Comparison of ENCODE assay signal across 23 cellular contexts in the genomic region with DNA sequence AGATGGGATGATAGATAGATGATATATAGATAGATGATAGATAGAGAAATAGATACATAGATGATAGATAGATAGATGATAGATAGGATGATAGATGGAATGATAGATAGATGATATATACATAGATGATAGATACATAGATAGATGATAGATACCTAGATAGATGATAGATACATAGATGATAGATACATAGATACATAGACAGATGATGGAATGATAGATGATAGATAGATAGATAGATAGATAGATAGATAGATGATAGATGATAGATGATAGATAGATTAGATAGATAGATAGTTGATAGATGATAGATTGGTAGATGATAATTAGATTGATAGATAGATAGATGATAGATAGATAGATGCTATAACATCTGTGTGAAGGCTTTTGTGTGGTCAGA.
A peak's percentile ranks its signal among the peaks of the same experiment; 100 is the strongest.
DNase-seq lines count a peak whose midpoint lies in the region; ATAC-seq, FAIRE-seq and TF ChIP-seq lines count a peak whose summit lies in the region.
"Had no signal": no experiment of that assay in that cellular context is flagged by ENCODE, and none has a peak within 500 bp of the region (broad histone marks: within the 10 kb centered on the region; RNA-seq: fewer than 3 reads in every experiment).

No MANE protein-coding gene starts in this region.

- POLR2A ChIA-PET in A549 (lab: Yijun Ruan, JAX) = no interaction called here

- H3K9me3 Mint-ChIP-seq in dendritic cell treated with granulocyte-macrophage colony-stimulating factor and Interleukin-4, amounts not matched to agents 40 ng/mL and 50 ng/mL, for 4 days = peaks cover 7% of the 10 kb centered on the region
- H3K9me3 Mint-ChIP-seq: CD8-positive, alpha-beta memory T cell; H9 had no signal

- H3K27me3 ChIP-seq in thyroid gland (no peaks in the 10 kb centered on the region), dorsolateral prefrontal cortex (no peaks in the 10 kb centered on the region)

- H3K27ac ChIP-seq in A549 = peak overlapping the region; percentile 70 to 79; a peak in 5 of 6 replicates
- H3K27ac ChIP-seq in thyroid gland = peak overlapping the region; percentile 87 to 95 (median 92)
- peak overlapping the region in 2 of 59 donors; percentile 46 to 57 for H3K27ac ChIP-seq in dorsolateral prefrontal cortex
- H3K27ac ChIP-seq: GM23248, RWPE1 had no signal

- no peak for TF ChIP-seq EP300 in A549 (IDR thresholded peaks at IDR 0.05)

- CTCF ChIA-PET in A549 (lab: Yijun Ruan, JAX) = no interaction called here

- H3K4me3 Mint-ChIP-seq in dendritic cell treated with granulocyte-macrophage colony-stimulating factor and Interleukin-4, amounts not matched to agents 40 ng/mL and 50 ng/mL, for 4 days = no peak overlapping the region
- H3K4me3 Mint-ChIP-seq: H9 had no signal

- H3K27me3 Mint-ChIP-seq in dendritic cell treated with granulocyte-macrophage colony-stimulating factor and Interleukin-4, amounts not matched to agents 40 ng/mL and 50 ng/mL, for 4 days = peaks cover 7% of the 10 kb centered on the region

- FAIRE-seq in A549 (lab: Jason Lieb, UNC) (no peak), D721Med (lab: Jason Lieb, UNC) (peak; percentile 29)
- FAIRE-seq: G401.6, GM12892 had no signal

- peak overlapping the region; percentile 65; the same call in 2 of the 3 replicates for H3K4me2 ChIP-seq in A549

- no peaks in the 10 kb centered on the region for H3K9me3 ChIP-seq in A549
- H3K9me3 ChIP-seq in thyroid gland = no peaks in the 10 kb centered on the region

- TF ChIP-seq CTCF in A549 (IDR thresholded peaks at IDR 0.05) = no peak
- TF ChIP-seq CTCF in D721Med (IDR thresholded peaks at IDR 0.05; ENCODE audit: insufficient read depth, missing control alignments) = no peak
- no peak for TF ChIP-seq CTCF in thyroid gland (IDR thresholded peaks at IDR 0.05)
- TF ChIP-seq CTCF in dorsolateral prefrontal cortex (IDR thresholded peaks at IDR 0.05 in 54 of 56, conservative IDR thresholded peaks at IDR 0.05 in 2 of 56; ENCODE audit: low read depth in 1 of 56, partially characterized antibody in 56 of 56) = no peak

- no peaks in the 10 kb centered on the region for H3K36me3 Mint-ChIP-seq in dendritic cell treated with granulocyte-macrophage colony-stimulating factor and Interleukin-4, amounts not matched to agents 40 ng/mL and 50 ng/mL, for 4 days (ENCODE audit: low read depth)
- H3K36me3 Mint-ChIP-seq: CD8-positive, alpha-beta memory T cell had no signal

- intact Hi-C loops in dendritic cell treated with granulocyte-macrophage colony-stimulating factor and Interleukin-4, amounts not matched to agents 40 ng/mL and 50 ng/mL, for 4 days (cut with micrococcal nuclease) = loop anchor here (5.0 to 10.0 kb wide), 3 partner anchors 42 to 156 kb away; no protein-coding TSS in a partner anchor
- intact Hi-C loops in thyroid gland (cut with DNase I) (no loop called here), dorsolateral prefrontal cortex (cut with DNase I) (no loop called here)

- H3K36me3 ChIP-seq in thyroid gland = no peaks in the 10 kb centered on the region

- H3K4me3 ChIP-seq in A549 = no peak overlapping the region
- H3K4me3 ChIP-seq in thyroid gland (replicated peaks in 1 of 3) = no peak overlapping the region
- no peak overlapping the region for H3K4me3 ChIP-seq in dorsolateral prefrontal cortex
- H3K4me3 ChIP-seq: GM23248 had no signal

- peak overlapping the region; percentile 80 for H3K27ac Mint-ChIP-seq in dendritic cell treated with granulocyte-macrophage colony-stimulating factor and Interleukin-4, amounts not matched to agents 40 ng/mL and 50 ng/mL, for 4 days
- H3K27ac Mint-ChIP-seq: H9 had no signal

- no peak for TF ChIP-seq RAD21 in A549 (conservative IDR thresholded peaks at IDR 0.05 in 1 of 2, IDR thresholded peaks at IDR 0.05 in 1 of 2)

- no peak for ATAC-seq in A549

- TF ChIP-seq POLR2A in A549 (IDR thresholded peaks at IDR 0.05; ENCODE audit: low read length) = no peak
- no peak for TF ChIP-seq POLR2A in thyroid gland (IDR thresholded peaks at IDR 0.05)

- peaks cover 71% of the 10 kb centered on the region for H3K4me1 Mint-ChIP-seq in dendritic cell treated with granulocyte-macrophage colony-stimulating factor and Interleukin-4, amounts not matched to agents 40 ng/mL and 50 ng/mL, for 4 days (ENCODE audit: low read depth)

- H3K4me1 ChIP-seq in A549 = peaks cover 44% of the 10 kb centered on the region
- H3K4me1 ChIP-seq in thyroid gland = peaks cover 44 to 46% of the 10 kb centered on the region in 2 donors

- DNase-seq in A549 (ENCODE audit: low read depth in 1 of 2, low spot score in 1 of 2) (no peak), D721Med (ENCODE audit: insufficient read length, low spot score) (no peak), thyroid gland (no peak), dorsolateral prefrontal cortex (no peak), activated gamma-delta T cell treated with Interleukin-2 at 50 U/mL for 16 hours (no peak), medulla oblongata (ENCODE audit: extremely low spot score) (no peak)
- DNase-seq: Calu3; CD8-positive, alpha-beta memory T cell; GM23248; H9; IMR-90; NCI-H1105; NCI-H146; NCI-H2029; NCI-H2227 treated with DMSO at 0.1 percent for 48 hours; NCI-H524; NCI-H774; NK-92 treated with Interleukin-12 subunit alpha and Interleukin-12 subunit beta, amount 100 ng/mL, for 24 hours; SHP77 treated with DMSO at 0.1 percent for 48 hours had no signal

TF ChIP-seq in A549, 52 proteins besides CTCF, POLR2A, EP300 and RAD21:
- no peak for TF ChIP-seq PHF8 (IDR thresholded peaks at IDR 0.05; ENCODE audit: borderline replicate concordance, low read depth)
- TF ChIP-seq ZNF302 (CRISPR knock-in tag; IDR thresholded peaks at IDR 0.05) = no peak
- TF ChIP-seq, protein P1, sequence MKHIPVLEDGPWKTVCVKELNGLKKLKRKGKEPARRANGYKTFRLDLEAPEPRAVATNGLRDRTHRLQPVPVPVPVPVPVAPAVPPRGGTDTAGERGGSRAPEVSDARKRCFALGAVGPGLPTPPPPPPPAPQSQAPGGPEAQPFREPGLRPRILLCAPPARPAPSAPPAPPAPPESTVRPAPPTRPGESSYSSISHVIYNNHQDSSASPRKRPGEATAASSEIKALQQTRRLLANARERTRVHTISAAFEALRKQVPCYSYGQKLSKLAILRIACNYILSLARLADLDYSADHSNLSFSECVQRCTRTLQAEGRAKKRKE (CRISPR knock-in tag; IDR thresholded peaks at IDR 0.05; ENCODE audit: low read depth) = no peak
- TF ChIP-seq, protein P2, sequence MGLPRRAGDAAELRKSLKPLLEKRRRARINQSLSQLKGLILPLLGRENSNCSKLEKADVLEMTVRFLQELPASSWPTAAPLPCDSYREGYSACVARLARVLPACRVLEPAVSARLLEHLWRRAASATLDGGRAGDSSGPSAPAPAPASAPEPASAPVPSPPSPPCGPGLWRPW (IDR thresholded peaks at IDR 0.05) = no peak
- no peak for TF ChIP-seq MAFK (IDR thresholded peaks at IDR 0.05; ENCODE audit: partially characterized antibody)
- TF ChIP-seq RNF2 (IDR thresholded peaks at IDR 0.05; ENCODE audit: borderline replicate concordance, low read depth) = no peak
- TF ChIP-seq JUN (IDR thresholded peaks at IDR 0.05) = no peak
- no peak for TF ChIP-seq RARB (CRISPR knock-in tag; IDR thresholded peaks at IDR 0.05)
- TF ChIP-seq FOSL2 (IDR thresholded peaks at IDR 0.05) = no peak
- no peak for TF ChIP-seq FOSL2 (CRISPR knock-in tag; IDR thresholded peaks at IDR 0.05)
